Comparison of ENCODE assay signal across 9 cellular contexts in genomic region chr6:24933868-24934401, GRCh38. TPM values are rescaled to one million over a fixed set of nuclear protein-coding genes. Genes with fewer than 3 reads are reported as not detected.
A peak's percentile ranks its signal among the peaks of the same experiment; 100 is the strongest.
DNase-seq lines count a peak whose midpoint lies in the region; ATAC-seq and TF ChIP-seq lines count a peak whose summit lies in the region.
"Had no signal": no experiment of that assay in that cellular context is flagged by ENCODE, and none has a peak within 500 bp of the region (broad histone marks: within the 10 kb centered on the region; RNA-seq: fewer than 3 reads in every experiment).

No MANE protein-coding gene starts in this region.

- 57 to 73% methylated on average over 5 to 7 of the region's 7 CpGs for WGBS in gastroesophageal sphincter (ENCODE audit: low coverage in 1 of 2), 2 donors

- H3K4me3 ChIP-seq in LNCaP clone FGC (ENCODE audit: low read depth, low read length) (no peak overlapping the region), gastroesophageal sphincter (no peak overlapping the region)

- H3K36me3 Mint-ChIP-seq in activated naive CD8-positive, alpha-beta T cell = peaks cover 2% of the 10 kb centered on the region
- H3K36me3 Mint-ChIP-seq: brain had no signal

- no peak for TF ChIP-seq POLR2A in gastroesophageal sphincter (IDR thresholded peaks at IDR 0.05)

- ATAC-seq in gastroesophageal sphincter (no peak), GM18907 (IDR thresholded peaks at IDR 0.05; ENCODE audit: unreplicated experiment) (no peak), GM19395 (IDR thresholded peaks at IDR 0.05; ENCODE audit: unreplicated experiment) (no peak)

- peak overlapping the region; percentile 93 for H3K27ac Mint-ChIP-seq in activated naive CD8-positive, alpha-beta T cell
- H3K27ac Mint-ChIP-seq: brain had no signal

- peak; percentile 15; the same call in 1 of the 2 replicates for TF ChIP-seq CTCF in LNCaP clone FGC (IDR thresholded peaks at IDR 0.05; ENCODE audit: control insufficient read depth, extremely low read depth, insufficient read depth)
- TF ChIP-seq CTCF in gastroesophageal sphincter (IDR thresholded peaks at IDR 0.05) = peak in 2 of 4 experiments; percentile 3 to 24

- H3K36me3 ChIP-seq in gastroesophageal sphincter = no peaks in the 10 kb centered on the region

- peak; percentile 7 to 20 for DNase-seq in NCI-H524 (lab: John Stamatoyannopoulos, UW)
- DNase-seq in NCI-H524 treated with DMSO at 0.1 percent for 48 hours (lab: John Stamatoyannopoulos, UW) = no peak
- DNase-seq in LNCaP clone FGC (ENCODE audit: low read depth) = no peak
- DNase-seq in lung microvascular endothelial cell (ENCODE audit: low read depth in 2 of 2) = peak; percentile 30 to 49

- H3K4me1 Mint-ChIP-seq in activated naive CD8-positive, alpha-beta T cell (ENCODE audit: low read depth) = peaks cover 93% of the 10 kb centered on the region

- peaks cover 0 to 25% (median 10%) of the 10 kb centered on the region in 3 donors for H3K4me1 ChIP-seq in gastroesophageal sphincter

- H3K27me3 Mint-ChIP-seq in activated naive CD8-positive, alpha-beta T cell = no peaks in the 10 kb centered on the region

- H3K9me3 Mint-ChIP-seq in activated naive CD8-positive, alpha-beta T cell (ENCODE audit: low read depth) = no peaks in the 10 kb centered on the region
- H3K9me3 Mint-ChIP-seq: brain had no signal

- H3K27ac ChIP-seq in gastroesophageal sphincter = no peak overlapping the region

- H3K9me3 ChIP-seq in gastroesophageal sphincter = no peaks in the 10 kb centered on the region

- no peak for TF ChIP-seq EP300 in gastroesophageal sphincter (IDR thresholded peaks at IDR 0.05)

- H3K4me3 Mint-ChIP-seq in activated naive CD8-positive, alpha-beta T cell = peak overlapping the region; percentile 97
- H3K4me3 Mint-ChIP-seq: brain had no signal

- H3K27me3 ChIP-seq in gastroesophageal sphincter = peaks cover 10% of the 10 kb centered on the region

RNA-seq across cellular contexts. Expression of gene RIPOR2, which starts 1.8 kb away (rescaled TPM):
- under 0.01 TPM in 2 replicates for total RNA-seq in lung microvascular endothelial cell
- 10 to 100 TPM in 1 of 4 donors, 1 to 10 TPM in 3; 1.7 to 14.9 (median 4.2) TPM for total RNA-seq in gastroesophageal sphincter

Comparison
In these comparisons a context has a peak if more than half of its experiments do, and no peak if none do; other contexts are left out.
1. DNase-seq: peak in NCI-H524 (2 of 2) and lung microvascular endothelial cell (2 of 2); none in NCI-H524 treated with DMSO at 0.1 percent for 48 hours (single experiment) and LNCaP clone FGC (single experiment).